In the genomic region with DNA sequence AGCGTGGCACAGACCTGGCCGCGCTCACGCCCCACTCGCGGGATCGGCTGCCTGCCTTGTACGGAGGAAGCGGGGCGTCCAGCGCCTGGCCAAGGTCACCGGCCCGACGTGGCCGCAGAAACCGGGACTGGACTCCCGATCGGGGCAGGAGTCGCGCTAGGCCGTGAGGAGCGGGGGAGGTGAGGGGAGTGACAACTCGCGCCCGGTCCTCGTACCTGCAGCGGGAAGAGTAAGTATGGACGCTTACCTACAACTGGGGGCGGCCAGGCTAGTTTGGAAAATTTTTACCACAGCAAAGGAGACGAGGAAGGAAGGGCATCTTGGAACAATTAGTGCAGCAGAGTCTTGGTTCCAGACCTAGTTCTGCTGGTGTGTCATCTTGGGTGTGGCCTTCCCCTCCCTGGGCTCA, we compare ENCODE assay signal across 7 cellular contexts. TPM values are rescaled to one million over a fixed set of nuclear protein-coding genes. Genes with fewer than 3 reads are reported as not detected.
A peak's percentile ranks its signal among the peaks of the same experiment; 100 is the strongest.
DNase-seq lines count a peak whose midpoint lies in the region; ATAC-seq, FAIRE-seq and TF ChIP-seq lines count a peak whose summit lies in the region.

No MANE protein-coding gene starts in this region.

- H3K27ac Mint-ChIP-seq in stimulated activated memory B cell treated with anti-CD40 and anti-IgM and Interleukin-4, amounts not matched to agents 10 μg/mL and 1 μg/mL and 100 μg/mL, for 72 hours: peak overlapping the region; percentile 41

- H2AFZ ChIP-seq in keratinocyte (ENCODE audit: control insufficient read depth, low read length): peak overlapping the region; percentile 44

- peak overlapping the region; percentile 79 for H3K9ac ChIP-seq in keratinocyte (ENCODE audit: control insufficient read depth, extremely low read depth, insufficient read depth, low read length)

- peaks cover 3% of the 10 kb centered on the region for H3K9me3 ChIP-seq in keratinocyte (ENCODE audit: control insufficient read depth, low read depth, low read length)

- H3K4me1 ChIP-seq in keratinocyte (ENCODE audit: control insufficient read depth, extremely low read depth, insufficient read depth, low read length): peaks cover 17% of the 10 kb centered on the region

- TF ChIP-seq CTCF in GM12875 (IDR thresholded peaks at IDR 0.05; ENCODE audit: borderline replicate concordance, insufficient read depth, low read depth, low read length): no peak
- no peak for TF ChIP-seq CTCF in keratinocyte (optimal IDR thresholded peaks at IDR 0.05 in 1 of 3, IDR thresholded peaks at IDR 0.05 in 1 of 3, conservative IDR thresholded peaks at IDR 0.05 in 1 of 3; ENCODE audit: extremely low read depth in 1 of 3, insufficient read depth in 2 of 3, low read length in 3 of 3)

- peaks cover 51% of the 10 kb centered on the region for H3K79me2 ChIP-seq in keratinocyte (ENCODE audit: control insufficient read depth, insufficient read depth, low read length)

- peaks cover 28% of the 10 kb centered on the region for H4K20me1 ChIP-seq in keratinocyte (ENCODE audit: control insufficient read depth, extremely low read depth, insufficient read depth, low read length)

- H3K27me3 Mint-ChIP-seq in stimulated activated memory B cell treated with anti-CD40 and anti-IgM and Interleukin-4, amounts not matched to agents 10 μg/mL and 1 μg/mL and 100 μg/mL, for 72 hours: no peaks in the 10 kb centered on the region

- peaks cover 7% of the 10 kb centered on the region for H3K9me1 ChIP-seq in keratinocyte (ENCODE audit: control insufficient read depth, extremely low read depth, insufficient read depth, low read length)

- peaks cover 43% of the 10 kb centered on the region for H3K4me1 Mint-ChIP-seq in stimulated activated memory B cell treated with anti-CD40 and anti-IgM and Interleukin-4, amounts not matched to agents 10 μg/mL and 1 μg/mL and 100 μg/mL, for 72 hours

- in situ Hi-C loops in T47D (cut with HindIII; ENCODE audit: low pct_unique_long_range_greater_than_20kb, low sequenced_read_pairs): no loop called here

- H3K27ac ChIP-seq in keratinocyte (ENCODE audit: control insufficient read depth, insufficient read depth, low read length): peak overlapping the region; percentile 61

- peak; percentile 7 for DNase-seq in NCI-H146 treated with DMSO at 0.1 percent for 48 hours (lab: John Stamatoyannopoulos, UW; ENCODE audit: unreplicated experiment)
- DNase-seq in T47D (ENCODE audit: low read depth in 1 of 2, low spot score in 1 of 2): peak; percentile 10 to 37
- DNase-seq in keratinocyte (ENCODE audit: low read depth, low spot score): no peak
- no peak for DNase-seq in activated gamma-delta T cell (lab: John Stamatoyannopoulos, UW)

- H3K4me3 ChIP-seq in GM12875 (ENCODE audit: low read depth, low read length) (peak overlapping the region; percentile 77), keratinocyte (ENCODE audit: control insufficient read depth in 2 of 3, extremely low read depth in 1 of 3, insufficient read depth in 2 of 3, low read depth in 1 of 3, low read length in 3 of 3) (peak overlapping the region; percentile 92 to 94 (median 92))

- H3K36me3 ChIP-seq in keratinocyte (ENCODE audit: control insufficient read depth in 2 of 2, extremely low read depth in 1 of 2, insufficient read depth in 2 of 2, low read length in 2 of 2): peaks cover 7 to 10% of the 10 kb centered on the region in 2 experiments

- no peak for FAIRE-seq in keratinocyte (lab: Jason Lieb, UNC)

- peak overlapping the region; percentile 77 for H3K4me3 Mint-ChIP-seq in stimulated activated memory B cell treated with anti-CD40 and anti-IgM and Interleukin-4, amounts not matched to agents 10 μg/mL and 1 μg/mL and 100 μg/mL, for 72 hours

- no peaks in the 10 kb centered on the region for H3K27me3 ChIP-seq in keratinocyte (ENCODE audit: control insufficient read depth, extremely low read depth, insufficient read depth, low read length)

- dilution Hi-C loops in keratinocyte (cut with MboI; ENCODE audit: extremely low pct_ligation_motif_present, low sequenced_read_pairs): no loop called here

- peak overlapping the region; percentile 100 for H3K4me2 ChIP-seq in keratinocyte (ENCODE audit: control insufficient read depth, extremely low read depth, insufficient read depth, low read depth, low read length)

- no peak for ATAC-seq in stimulated activated memory B cell treated with anti-CD40 and anti-IgM and Interleukin-4, amounts not matched to agents 10 μg/mL and 1 μg/mL and 100 μg/mL, for 72 hours
- no peak for ATAC-seq in HG02588 (IDR thresholded peaks at IDR 0.05; ENCODE audit: unreplicated experiment)

- H3K9me3 Mint-ChIP-seq in stimulated activated memory B cell treated with anti-CD40 and anti-IgM and Interleukin-4, amounts not matched to agents 10 μg/mL and 1 μg/mL and 100 μg/mL, for 72 hours: peaks cover 3% of the 10 kb centered on the region

- peaks cover 6% of the 10 kb centered on the region for H3K36me3 Mint-ChIP-seq in stimulated activated memory B cell treated with anti-CD40 and anti-IgM and Interleukin-4, amounts not matched to agents 10 μg/mL and 1 μg/mL and 100 μg/mL, for 72 hours

RNA-seq across cellular contexts. Expression of a gene that starts 0.7 kb away (rescaled TPM):
- polyA plus RNA-seq in keratinocyte: 63.6 to 98.6 TPM (median 95.6 TPM) in 3 replicates
- 18.8 TPM for polyA plus RNA-seq in keratinocyte (2011; ENCODE audit: low read depth)
- polyA plus RNA-seq in keratinocyte (2011; cell fraction: cytosol; rRNA removed): 94.7 and 142 TPM in 2 replicates
- 35.2 and 44.2 TPM in 2 replicates for polyA plus RNA-seq in keratinocyte (2011; cell fraction: nucleus; rRNA removed)
- polyA plus RNA-seq in keratinocyte (2012; ENCODE audit: low replicate concordance): 62.5 and 68.7 TPM in 2 replicates
- polyA minus RNA-seq in keratinocyte: 26.1 to 39.6 TPM (median 34.8 TPM) in 3 replicates
- 48.3 TPM for polyA minus RNA-seq in keratinocyte (2011; cell fraction: cytosol; rRNA and poly(A)+ RNA removed)
- 20.0 and 28.0 TPM in 2 replicates for polyA minus RNA-seq in keratinocyte (2011; cell fraction: nucleus; rRNA and poly(A)+ RNA removed)

Comparison
In these comparisons a context has a peak if more than half of its experiments do, and no peak if none do; other contexts are left out.
1. DNase-seq: peak in NCI-H146 treated with DMSO at 0.1 percent for 48 hours (single experiment) and T47D (2 of 2); none in keratinocyte (single experiment) and activated gamma-delta T cell (single experiment).